11 cellular contexts compared by ENCODE assay signal in genomic region chr4:57131849-57132745, GRCh38. TPM values are rescaled to one million over a fixed set of nuclear protein-coding genes. Genes with fewer than 3 reads are reported as not detected.
DNase-seq lines count a peak whose midpoint lies in the region; ATAC-seq and TF ChIP-seq lines count a peak whose summit lies in the region.
"Had no signal": no experiment of that assay in that cellular context is flagged by ENCODE, and none has a peak within 500 bp of the region (broad histone marks: within the 10 kb centered on the region; RNA-seq: fewer than 3 reads in every experiment).

No MANE protein-coding gene starts in this region.

- CTCF ChIA-PET in activated CD4-positive, alpha-beta T cell treated with anti-CD3 and anti-CD28 coated beads for 36 hours (lab: Charles Lee), result interaction anchor here (0.6 to 1.0 kb wide), 3 partner anchors 20 to 31 kb away, joined by 3 to 5 read pairs (median 3); no protein-coding TSS in a partner anchor

- H3K27me3 Mint-ChIP-seq in activated CD4-positive, alpha-beta T cell treated with anti-CD3 and anti-CD28 coated beads for 36 hours, result peaks cover 5% of the 10 kb centered on the region
- H3K27me3 Mint-ChIP-seq: stimulated activated naive CD8-positive, alpha-beta T cell treated with anti-CD3 and anti-CD28 coated beads, Interleukin-15, Interleukin-2, amounts not matched to agents 100 ng/mL and 50 ng/mL, for 24 hours had no signal

- H3K4me1 ChIP-seq in SJCRH30 (peaks cover 22% of the 10 kb centered on the region), gastrocnemius medialis (no peaks in the 10 kb centered on the region)

- no peaks in the 10 kb centered on the region for H3K4me1 Mint-ChIP-seq in activated CD4-positive, alpha-beta T cell treated with anti-CD3 and anti-CD28 coated beads for 36 hours
- H3K4me1 Mint-ChIP-seq: activated CD8-positive, alpha-beta memory T cell treated with anti-CD3 and anti-CD28 coated beads, Interleukin-2, amount 10 ng/mL, durations not matched to agents 7 days and 5 days had no signal

- in situ Hi-C loops in gastrocnemius medialis (cut with MboI; ENCODE audit: low sequenced_read_pairs in 4 of 4), result no loop called here

- no peak for TF ChIP-seq POLR2A in gastrocnemius medialis (IDR thresholded peaks at IDR 0.05)

- H3K4me3 Mint-ChIP-seq in activated CD4-positive, alpha-beta T cell treated with anti-CD3 and anti-CD28 coated beads for 36 hours, result no peak overlapping the region
- H3K4me3 Mint-ChIP-seq: activated CD8-positive, alpha-beta memory T cell treated with anti-CD3 and anti-CD28 coated beads, Interleukin-2, amount 10 ng/mL, durations not matched to agents 7 days and 5 days; stimulated activated naive CD8-positive, alpha-beta T cell treated with anti-CD3 and anti-CD28 coated beads, Interleukin-15, Interleukin-2, amounts not matched to agents 100 ng/mL and 50 ng/mL, for 24 hours had no signal

- no peaks in the 10 kb centered on the region for H3K36me3 ChIP-seq in SJCRH30
- H3K36me3 ChIP-seq in gastrocnemius medialis, result no peaks in the 10 kb centered on the region

- H3K27me3 ChIP-seq in SJCRH30, result no peaks in the 10 kb centered on the region
- no peaks in the 10 kb centered on the region for H3K27me3 ChIP-seq in gastrocnemius medialis

- H3K36me3 Mint-ChIP-seq in activated CD4-positive, alpha-beta T cell treated with anti-CD3 and anti-CD28 coated beads for 36 hours (ENCODE audit: low read depth), result no peaks in the 10 kb centered on the region
- H3K36me3 Mint-ChIP-seq: activated CD8-positive, alpha-beta memory T cell treated with anti-CD3 and anti-CD28 coated beads, Interleukin-2, amount 10 ng/mL, durations not matched to agents 7 days and 5 days had no signal

- H3K9me3 Mint-ChIP-seq in activated CD4-positive, alpha-beta T cell treated with anti-CD3 and anti-CD28 coated beads for 36 hours (ENCODE audit: low read depth), result peaks cover 4% of the 10 kb centered on the region

- H3K9me3 ChIP-seq in SJCRH30 (replicated peaks) (peaks cover 3% of the 10 kb centered on the region; the same call in 1 of the 2 replicates), gastrocnemius medialis (no peaks in the 10 kb centered on the region)

- intact Hi-C loops in sciatic nerve (cut with DNase I) (no loop called here), gastrocnemius medialis (cut with DNase I; ENCODE audit: low total_unique reads) (no loop called here)
- intact Hi-C loops in activated CD4-positive, alpha-beta T cell treated with anti-CD3 and anti-CD28 coated beads for 36 hours (cut with DNase I, micrococcal nuclease), result no loop called here

- DNase-seq in NCI-H1105 treated with DMSO at 0.1 percent for 48 hours (lab: John Stamatoyannopoulos, UW) (peak; percentile 52), SJCRH30 (peak; percentile 64 to 73), iPS DF 19.7 (ENCODE audit: low read depth, low spot score) (peak; percentile 45), sciatic nerve (ENCODE audit: low spot score) (no peak), T-helper 9 cell (no peak), gastrocnemius medialis (no peak)
- no peak for DNase-seq in activated CD4-positive, alpha-beta T cell treated with anti-CD3 and anti-CD28 coated beads for 36 hours
- DNase-seq: activated CD8-positive, alpha-beta memory T cell treated with anti-CD3 and anti-CD28 coated beads, Interleukin-2, amount 10 ng/mL, durations not matched to agents 7 days and 5 days; H9 had no signal

- H3K27ac Mint-ChIP-seq in activated CD4-positive, alpha-beta T cell treated with anti-CD3 and anti-CD28 coated beads for 36 hours, result no peak overlapping the region
- H3K27ac Mint-ChIP-seq: activated CD8-positive, alpha-beta memory T cell treated with anti-CD3 and anti-CD28 coated beads, Interleukin-2, amount 10 ng/mL, durations not matched to agents 7 days and 5 days; stimulated activated naive CD8-positive, alpha-beta T cell treated with anti-CD3 and anti-CD28 coated beads, Interleukin-15, Interleukin-2, amounts not matched to agents 100 ng/mL and 50 ng/mL, for 24 hours had no signal

- no peak for TF ChIP-seq CTCF in gastrocnemius medialis (IDR thresholded peaks at IDR 0.05 in 4 of 5, conservative IDR thresholded peaks at IDR 0.05 in 1 of 5)

- H3K27ac ChIP-seq in SJCRH30 (no peak overlapping the region), gastrocnemius medialis (no peak overlapping the region)
- H3K27ac ChIP-seq: HL-60 had no signal

- H3K4me3 ChIP-seq in SJCRH30 (no peak overlapping the region), gastrocnemius medialis (no peak overlapping the region)

- ATAC-seq in sciatic nerve, result peak; percentile 41
- no peak for ATAC-seq in activated CD4-positive, alpha-beta T cell treated with anti-CD3 and anti-CD28 coated beads for 36 hours
- no peak for ATAC-seq in gastrocnemius medialis
- ATAC-seq: activated CD8-positive, alpha-beta memory T cell treated with anti-CD3 and anti-CD28 coated beads, Interleukin-2, amount 10 ng/mL, durations not matched to agents 7 days and 5 days had no signal

- POLR2A ChIA-PET in activated CD4-positive, alpha-beta T cell treated with anti-CD3 and anti-CD28 coated beads for 36 hours (lab: Charles Lee), result no interaction called here

RNA-seq across cellular contexts. Expression of gene IGFBP7, which starts 21.9 kb away (rescaled TPM):
- total RNA-seq in SJCRH30 (2014; rRNA removed; shearing (Covaris generic)), result 1.8 and 2.3 TPM in 2 replicates
- total RNA-seq in sciatic nerve, result 482 TPM
- not detected for total RNA-seq in activated CD4-positive, alpha-beta T cell treated with anti-CD3 and anti-CD28 coated beads for 36 hours
- 100 to 1,000 TPM; 117 to 241 (median 152) TPM for total RNA-seq in gastrocnemius medialis

Comparison
In these comparisons a context has a peak if more than half of its experiments do, and no peak if none do; other contexts are left out.
1. DNase-seq: peak in NCI-H1105 treated with DMSO at 0.1 percent for 48 hours (single experiment), SJCRH30 (2 of 2) and iPS DF 19.7 (single experiment); none in sciatic nerve (single experiment), activated CD4-positive, alpha-beta T cell treated with anti-CD3 and anti-CD28 coated beads for 36 hours (single experiment), T-helper 9 cell (single experiment) and gastrocnemius medialis (0 of 2).
2. RNA of gene IGFBP7, which starts 21.9 kb away (total RNA-seq): 482 TPM in sciatic nerve (single experiment) and 117 to 241 TPM in gastrocnemius medialis; 1.8 to 2.3 TPM in SJCRH30 and not detected in activated CD4-positive, alpha-beta T cell treated with anti-CD3 and anti-CD28 coated beads for 36 hours; every median in the first group is over 10 times any median in the second.